In the genomic region with DNA sequence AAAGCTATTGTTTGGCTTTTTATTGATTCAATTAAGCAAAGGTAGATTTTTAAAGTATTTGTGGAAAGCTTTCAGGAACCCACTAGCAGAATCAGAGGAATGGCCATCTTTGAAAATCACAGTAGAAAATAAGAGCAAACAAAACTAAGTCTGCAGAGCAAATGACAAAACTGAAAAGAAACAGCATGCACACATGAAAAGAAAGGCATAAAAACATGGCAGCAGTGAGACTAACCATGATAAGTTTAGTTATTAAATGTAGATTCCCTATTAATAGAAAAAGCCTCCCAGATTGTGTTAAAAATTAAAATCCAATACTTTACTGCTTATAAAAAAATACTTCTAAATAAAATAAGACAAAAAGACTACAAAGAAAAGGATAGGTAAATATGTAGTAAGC, we compare ENCODE assay signal across 9 cellular contexts.
"Had no signal": no experiment of that assay in that cellular context is flagged by ENCODE, and none has a peak within 500 bp of the region (broad histone marks: within the 10 kb centered on the region; RNA-seq: fewer than 3 reads in every experiment).

No MANE protein-coding gene starts in this region.

- H3K27ac ChIP-seq: GM23248, HL-60 had no signal

- DNase-seq: GM23248, GOT3, H7, HFFc6, IMR-90 had no signal

- H3K9me3 ChIP-seq: HAP-1 had no signal

- H2AFZ ChIP-seq: GM23248 had no signal

- FAIRE-seq: K562 had no signal

- H3K4me3 ChIP-seq: GM23248, HAP-1, K562 had no signal

- H3K36me3 ChIP-seq: HAP-1 had no signal

- ATAC-seq: HCT116, K562 had no signal

- H3K9ac ChIP-seq: GM23248 had no signal
